In genomic region chr21:38140192-38140905, GRCh38 we compare ENCODE assay signal across 10 cellular contexts.
DNase-seq lines count a peak whose midpoint lies in the region; ATAC-seq, FAIRE-seq and TF ChIP-seq lines count a peak whose summit lies in the region.
"Had no signal": no experiment of that assay in that cellular context is flagged by ENCODE, and none has a peak within 500 bp of the region (broad histone marks: within the 10 kb centered on the region; RNA-seq: fewer than 3 reads in every experiment).

No MANE protein-coding gene starts in this region.

- intact Hi-C loops in K562 (cut with micrococcal nuclease), result no loop called here
- intact Hi-C loops in activated CD8-positive, alpha-beta T cell treated with anti-CD3 and anti-CD28 coated beads for 36 hours (cut with micrococcal nuclease), result no loop called here

- no peaks in the 10 kb centered on the region for H3K9me1 ChIP-seq in K562 (ENCODE audit: control insufficient read depth, insufficient read depth, low read length)

- DNase-seq in COLO668 (lab: John Stamatoyannopoulos, UW; ENCODE audit: unreplicated experiment), result peak; percentile 43
- peak; percentile 57 for DNase-seq in NCI-H1694 (lab: John Stamatoyannopoulos, UW)
- no peak for DNase-seq in K562 (ENCODE audit: extremely low read depth in 1 of 4, low spot score in 3 of 4)
- peak; percentile 91 for DNase-seq in left lobe of liver (ENCODE audit: low spot score)
- DNase-seq in activated CD8-positive, alpha-beta T cell treated with anti-CD3 and anti-CD28 coated beads for 36 hours, result no peak
- no peak for DNase-seq in CD1c-positive myeloid dendritic cell (ENCODE audit: extremely low spot score)
- DNase-seq: activated effector memory CD4-positive, alpha-beta T cell treated with Interleukin-2 at 50 U/mL for 16 hours had no signal

- no peak overlapping the region for H3K27ac Mint-ChIP-seq in activated CD8-positive, alpha-beta T cell treated with anti-CD3 and anti-CD28 coated beads for 36 hours

- POLR2A ChIA-PET in K562 (lab: Yijun Ruan, JAX), result interaction anchor here (0.6 to 1.0 kb wide), 6 partner anchors 10 to 1348 kb away, joined by 3 to 6 read pairs (median 3); no protein-coding TSS in a partner anchor
- POLR2A ChIA-PET in activated CD8-positive, alpha-beta T cell treated with anti-CD3 and anti-CD28 coated beads for 36 hours (lab: Charles Lee), result no interaction called here

- no TSS peak for BruUV-seq in K562 (replicated peaks; lab: Mats Ljungman, UMichigan)

- H3K9me3 ChIP-seq in K562 (replicated peaks; ENCODE audit: control insufficient read depth, insufficient read depth, low read depth, low read length), result no peaks in the 10 kb centered on the region; the same call in 1 of the 2 replicates

- H3K9ac ChIP-seq in K562 (ENCODE audit: insufficient read depth in 1 of 2, low read depth in 2 of 2, low read length in 2 of 2), result no peak overlapping the region

- TF ChIP-seq CTCF in K562 (IDR thresholded peaks at IDR 0.05 in 2 of 3, conservative IDR thresholded peaks at IDR 0.05 in 1 of 3; ENCODE audit: insufficient read depth in 2 of 3, low read depth in 1 of 3, low read length in 3 of 3), result no peak
- TF ChIP-seq CTCF in activated CD8-positive, alpha-beta T cell treated with anti-CD3 and anti-CD28 coated beads for 36 hours (IDR thresholded peaks at IDR 0.05), result no peak

- no peaks in the 10 kb centered on the region for H3K36me3 Mint-ChIP-seq in activated CD8-positive, alpha-beta T cell treated with anti-CD3 and anti-CD28 coated beads for 36 hours (ENCODE audit: low read depth)

- CTCF ChIA-PET in K562 (lab: Yijun Ruan, JAX; ENCODE audit: low intra/inter-chr PET ratio), result no interaction called here
- CTCF ChIA-PET in activated CD8-positive, alpha-beta T cell treated with anti-CD3 and anti-CD28 coated beads for 36 hours (lab: Charles Lee), result interaction anchor here (0.7 kb wide), 1 partner anchor 14 kb away, joined by 3 read pairs; no protein-coding TSS in a partner anchor

- H3K4me1 ChIP-seq in K562 (replicated peaks in 1 of 2; ENCODE audit: control insufficient read depth in 2 of 2, insufficient read depth in 2 of 2, low read length in 2 of 2), result no peaks in the 10 kb centered on the region

- TF ChIP-seq EP300 in K562 (IDR thresholded peaks at IDR 0.05; ENCODE audit: low read length), result no peak

- H3K27me3 Mint-ChIP-seq in activated CD8-positive, alpha-beta T cell treated with anti-CD3 and anti-CD28 coated beads for 36 hours, result peaks cover under 1% of the 10 kb centered on the region

- peaks cover 4% of the 10 kb centered on the region for H3K9me3 Mint-ChIP-seq in activated CD8-positive, alpha-beta T cell treated with anti-CD3 and anti-CD28 coated beads for 36 hours

- no peak for FAIRE-seq in K562 (lab: Jason Lieb, UNC)

- H3K4me3 ChIP-seq in K562, result no peak overlapping the region
- H3K4me3 ChIP-seq: SK-N-MC had no signal

- no peak overlapping the region for H2AFZ ChIP-seq in K562 (ENCODE audit: low read depth, low read length)

- no peak overlapping the region for H3K4me2 ChIP-seq in K562 (ENCODE audit: insufficient read depth, low read length)

- no peaks in the 10 kb centered on the region for H3K36me3 ChIP-seq in K562 (ENCODE audit: control insufficient read depth, insufficient read depth, low read length)

- TF ChIP-seq RAD21 in K562 (CRISPR knock-in tag; conservative IDR thresholded peaks at IDR 0.05 in 1 of 2, IDR thresholded peaks at IDR 0.05 in 1 of 2), result no peak

- no peaks in the 10 kb centered on the region for H3K27me3 ChIP-seq in K562 (ENCODE audit: control insufficient read depth in 2 of 2, insufficient read depth in 2 of 2, low read length in 2 of 2)

- in situ Hi-C loops in K562 (cut with MboI), result no loop called here

- H3K4me1 Mint-ChIP-seq in activated CD8-positive, alpha-beta T cell treated with anti-CD3 and anti-CD28 coated beads for 36 hours (ENCODE audit: low read depth), result no peaks in the 10 kb centered on the region

- peaks cover 7% of the 10 kb centered on the region; the same call in 1 of the 3 replicates for H3K79me2 ChIP-seq in K562 (ENCODE audit: control insufficient read depth, insufficient read depth, low read length)

- no peak overlapping the region for H3K27ac ChIP-seq in K562 (ENCODE audit: extremely low read depth, low read depth, low read length)
- H3K27ac ChIP-seq: SK-N-MC had no signal

- no peak for TF ChIP-seq POLR2A in K562 (conservative IDR thresholded peaks at IDR 0.05)

- ATAC-seq in K562, result no peak
- ATAC-seq in left lobe of liver, result peak; percentile 90
- no peak for ATAC-seq in activated CD8-positive, alpha-beta T cell treated with anti-CD3 and anti-CD28 coated beads for 36 hours
- ATAC-seq in HG03342 (IDR thresholded peaks at IDR 0.05; ENCODE audit: unreplicated experiment), result no peak
- no peak for ATAC-seq in HG02884 (IDR thresholded peaks at IDR 0.05; ENCODE audit: unreplicated experiment)

- WGBS in K562 (ENCODE audit: insufficient coverage, low coverage, missing lambda C conversion rate), result 86% methylated on average over 5 of the region's 5 CpGs

- H4K20me1 ChIP-seq in K562 (replicated peaks; ENCODE audit: control insufficient read depth, insufficient read depth, low read length), result no peaks in the 10 kb centered on the region

- no peak overlapping the region for H3K4me3 Mint-ChIP-seq in activated CD8-positive, alpha-beta T cell treated with anti-CD3 and anti-CD28 coated beads for 36 hours

TF ChIP-seq in K562, 482 proteins besides CTCF, POLR2A, EP300 and RAD21 (continues in another document):
- TF ChIP-seq PCBP2 (IDR thresholded peaks at IDR 0.05; ENCODE audit: low read depth, low read length, poor library complexity, severe bottlenecking) (no peak), RFX1 (IDR thresholded peaks at IDR 0.05) (no peak), CEBPG (CRISPR knock-in tag; IDR thresholded peaks at IDR 0.05) (no peak), CEBPG (tag; conservative IDR thresholded peaks at IDR 0.05 in 1 of 2, IDR thresholded peaks at IDR 0.05 in 1 of 2) (peak; percentile 14 to 50; a peak in 2 of 4 replicates), SFPQ (IDR thresholded peaks at IDR 0.05; ENCODE audit: low read depth, low read length) (no peak), THRB (CRISPR knock-in tag; conservative IDR thresholded peaks at IDR 0.05) (no peak), POLR3A (IDR thresholded peaks at IDR 0.05; ENCODE audit: borderline replicate concordance, extremely low read depth, insufficient read depth, insufficient read length) (no peak), ATF2 (CRISPR knock-in tag; IDR thresholded peaks at IDR 0.05) (no peak), CEBPB (tag; IDR thresholded peaks at IDR 0.05) (peak; percentile 63), ZNF316 (IDR thresholded peaks at IDR 0.05) (0 out of 2 replicates have a peak, but pooled peaks have one; percentile 13), CBFB (CRISPR knock-in tag; IDR thresholded peaks at IDR 0.05) (no peak), HMG20B (CRISPR knock-in tag; IDR thresholded peaks at IDR 0.05) (no peak)

Comparison
In these comparisons a context has a peak if more than half of its experiments do, and no peak if none do; other contexts are left out.
1. DNase-seq: peak in COLO668 (single experiment), NCI-H1694 (single experiment) and left lobe of liver (single experiment); none in K562 (0 of 4), activated CD8-positive, alpha-beta T cell treated with anti-CD3 and anti-CD28 coated beads for 36 hours (single experiment) and CD1c-positive myeloid dendritic cell (single experiment).